In the genomic region with DNA sequence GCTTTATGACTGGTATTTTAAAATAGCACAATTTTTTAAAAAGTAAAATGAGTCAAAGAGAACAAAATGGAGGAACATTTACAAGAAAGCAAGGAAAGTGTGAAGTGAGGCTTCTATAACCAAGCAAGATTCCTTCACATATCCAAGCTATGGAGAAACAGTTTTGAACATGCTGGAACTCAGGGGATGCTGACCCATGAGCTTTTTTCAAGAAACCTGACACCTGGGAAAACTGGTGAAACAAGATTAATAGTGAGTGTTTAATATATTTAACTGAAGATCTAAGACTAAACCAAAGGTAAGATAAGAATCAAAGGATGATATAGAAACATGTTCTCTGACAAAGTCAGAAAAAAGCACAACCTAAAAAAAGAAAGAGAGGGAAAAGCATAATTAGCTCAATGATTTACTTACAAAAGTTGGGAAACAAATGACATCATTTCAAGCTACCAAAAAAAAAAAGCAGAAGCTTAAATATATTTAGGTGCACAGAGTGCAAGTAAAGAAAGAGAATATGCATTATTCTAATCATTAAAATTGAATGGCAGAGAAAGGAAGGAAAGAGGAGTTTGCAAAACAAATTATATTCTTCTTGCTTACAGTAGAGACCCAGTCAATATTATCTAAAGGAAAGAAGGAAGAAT, we compare ENCODE assay signal across 10 cellular contexts. TPM values are rescaled to one million over a fixed set of nuclear protein-coding genes. Genes with fewer than 3 reads are reported as not detected.
DNase-seq lines count a peak whose midpoint lies in the region; ATAC-seq, FAIRE-seq and TF ChIP-seq lines count a peak whose summit lies in the region.
"Had no signal": no experiment of that assay in that cellular context is flagged by ENCODE, and none has a peak within 500 bp of the region (broad histone marks: within the 10 kb centered on the region; RNA-seq: fewer than 3 reads in every experiment).

No MANE protein-coding gene starts in this region.

- no peaks in the 10 kb centered on the region for H3K36me3 ChIP-seq in Karpas-422 (ENCODE audit: insufficient read depth, low read length)
- H3K36me3 ChIP-seq in K562 (ENCODE audit: control insufficient read depth, insufficient read depth, low read length), result no peaks in the 10 kb centered on the region
- H3K36me3 ChIP-seq in neural progenitor cell, result no peaks in the 10 kb centered on the region
- H3K36me3 ChIP-seq: gastroesophageal sphincter had no signal

- TF ChIP-seq RAD21 in K562 (CRISPR knock-in tag; conservative IDR thresholded peaks at IDR 0.05 in 1 of 2, IDR thresholded peaks at IDR 0.05 in 1 of 2), result no peak

- POLR2A ChIA-PET in K562 (lab: Yijun Ruan, JAX), result interaction anchor here (1.4 kb wide), 1 partner anchor 45 kb away, joined by 6 read pairs; the partner anchor contains the start of genes MRPL32 and PSMA2

- in situ Hi-C loops in K562 (cut with MboI), result no loop called here

- no peak overlapping the region for H3K27ac ChIP-seq in Karpas-422 (ENCODE audit: low read length)
- H3K27ac ChIP-seq in K562 (ENCODE audit: extremely low read depth, low read depth, low read length), result no peak overlapping the region
- no peak overlapping the region for H3K27ac ChIP-seq in neural progenitor cell
- H3K27ac ChIP-seq: gastroesophageal sphincter had no signal

- peaks cover 22% of the 10 kb centered on the region for H3K4me1 Mint-ChIP-seq in neural progenitor cell

- no TSS peak for BruUV-seq in K562 (replicated peaks; lab: Mats Ljungman, UMichigan)

- H3K27me3 ChIP-seq in Karpas-422 (ENCODE audit: low read length) (no peaks in the 10 kb centered on the region), K562 (ENCODE audit: control insufficient read depth in 2 of 2, insufficient read depth in 2 of 2, low read length in 2 of 2) (no peaks in the 10 kb centered on the region), neural progenitor cell (no peaks in the 10 kb centered on the region)
- H3K27me3 ChIP-seq: gastroesophageal sphincter had no signal

- peak overlapping the region; percentile 53; the same call in 1 of the 2 replicates for H3K4me3 ChIP-seq in Karpas-422 (ENCODE audit: low read length)
- H3K4me3 ChIP-seq in K562, result no peak overlapping the region
- H3K4me3 ChIP-seq in neural progenitor cell, result peak overlapping the region; percentile 60

- H3K4me3 Mint-ChIP-seq in neural progenitor cell, result peak overlapping the region; percentile 89

- peak; percentile 14 for DNase-seq in DMS53 (lab: John Stamatoyannopoulos, UW)
- no peak for DNase-seq in DMS53 treated with DMSO at 0.1 percent for 48 hours (lab: John Stamatoyannopoulos, UW; ENCODE audit: unreplicated experiment)
- no peak for DNase-seq in Karpas-422
- DNase-seq in K562 (ENCODE audit: extremely low read depth in 1 of 4, low spot score in 3 of 4), result no peak
- no peak for DNase-seq in neural progenitor cell (ENCODE audit: low spot score)
- no peak for DNase-seq in H54 (ENCODE audit: insufficient read length, low spot score)
- DNase-seq: NCI-H2029 treated with DMSO at 0.1 percent for 48 hours had no signal

- no peaks in the 10 kb centered on the region for H3K9me3 ChIP-seq in Karpas-422 (ENCODE audit: low read length)
- no peaks in the 10 kb centered on the region for H3K9me3 ChIP-seq in K562 (replicated peaks; ENCODE audit: control insufficient read depth, insufficient read depth, low read depth, low read length)
- no peaks in the 10 kb centered on the region for H3K9me3 ChIP-seq in neural progenitor cell (ENCODE audit: low read depth)
- H3K9me3 ChIP-seq: gastroesophageal sphincter had no signal

- no peaks in the 10 kb centered on the region for H3K9me1 ChIP-seq in K562 (ENCODE audit: control insufficient read depth, insufficient read depth, low read length)

- TF ChIP-seq EP300 in K562 (IDR thresholded peaks at IDR 0.05; ENCODE audit: low read length), result no peak

- peaks cover 3% of the 10 kb centered on the region for H3K36me3 Mint-ChIP-seq in neural progenitor cell

- no peak overlapping the region for H3K27ac Mint-ChIP-seq in neural progenitor cell

- no peak overlapping the region for H2AFZ ChIP-seq in Karpas-422 (ENCODE audit: low read length)
- 0 out of 2 replicates have a peak overlapping the region, but pooled peaks have one; percentile 74 for H2AFZ ChIP-seq in K562 (ENCODE audit: low read depth, low read length)
- no peak overlapping the region for H2AFZ ChIP-seq in neural progenitor cell (replicated peaks)

- H4K20me1 ChIP-seq in Karpas-422 (ENCODE audit: insufficient read depth, low read depth, low read length), result no peaks in the 10 kb centered on the region
- H4K20me1 ChIP-seq in K562 (replicated peaks; ENCODE audit: control insufficient read depth, insufficient read depth, low read length), result no peaks in the 10 kb centered on the region
- no peaks in the 10 kb centered on the region for H4K20me1 ChIP-seq in neural progenitor cell (ENCODE audit: low read depth)

- peaks cover 3% of the 10 kb centered on the region for H3K9me3 Mint-ChIP-seq in neural progenitor cell

- H3K27me3 Mint-ChIP-seq in neural progenitor cell (ENCODE audit: insufficient read depth, low read depth), result peaks cover 5% of the 10 kb centered on the region

- TF ChIP-seq CTCF in K562 (IDR thresholded peaks at IDR 0.05 in 2 of 3, conservative IDR thresholded peaks at IDR 0.05 in 1 of 3; ENCODE audit: insufficient read depth in 2 of 3, low read depth in 1 of 3, low read length in 3 of 3), result no peak
- TF ChIP-seq CTCF in neural progenitor cell (IDR thresholded peaks at IDR 0.05), result no peak

- H3K9me2 ChIP-seq in Karpas-422 (replicated peaks; ENCODE audit: insufficient read depth, low read length), result no peaks in the 10 kb centered on the region

- H3K4me2 ChIP-seq in Karpas-422 (ENCODE audit: low read depth, low read length, poor library complexity, severe bottlenecking), result peak overlapping the region; percentile 49
- H3K4me2 ChIP-seq in K562 (ENCODE audit: insufficient read depth, low read length), result no peak overlapping the region
- peak overlapping the region; percentile 94 for H3K4me2 ChIP-seq in neural progenitor cell

- intact Hi-C loops in K562 (cut with micrococcal nuclease), result no loop called here

- FAIRE-seq in K562 (lab: Jason Lieb, UNC) (peak; percentile 23), H54 (lab: Jason Lieb, UNC) (no peak)

- peaks cover 39% of the 10 kb centered on the region for H3K4me1 ChIP-seq in Karpas-422 (ENCODE audit: low read length)
- peaks cover 3 to 27% of the 10 kb centered on the region in 2 experiments; a peak in 2 of 5 replicates for H3K4me1 ChIP-seq in K562 (replicated peaks in 1 of 2; ENCODE audit: control insufficient read depth in 2 of 2, insufficient read depth in 2 of 2, low read length in 2 of 2)
- H3K4me1 ChIP-seq in neural progenitor cell, result peaks cover 23% of the 10 kb centered on the region

- H3K79me2 ChIP-seq in Karpas-422 (ENCODE audit: low read length), result no peaks in the 10 kb centered on the region
- H3K79me2 ChIP-seq in K562 (ENCODE audit: control insufficient read depth, insufficient read depth, low read length), result no peaks in the 10 kb centered on the region
- no peaks in the 10 kb centered on the region for H3K79me2 ChIP-seq in neural progenitor cell (ENCODE audit: low read depth)

- CTCF ChIA-PET in K562 (lab: Yijun Ruan, JAX; ENCODE audit: low intra/inter-chr PET ratio), result no interaction called here

- ATAC-seq in K562, result no peak
- ATAC-seq in GM21786 (IDR thresholded peaks at IDR 0.05; ENCODE audit: unreplicated experiment), result no peak
- ATAC-seq in HG03159 (IDR thresholded peaks at IDR 0.05; ENCODE audit: unreplicated experiment), result no peak

- H3F3A ChIP-seq in neural progenitor cell (ENCODE audit: low read depth), result peaks cover 32% of the 10 kb centered on the region

- TF ChIP-seq POLR2A in K562 (conservative IDR thresholded peaks at IDR 0.05) (no peak), H54 (IDR thresholded peaks at IDR 0.05; ENCODE audit: low read depth, low read length) (no peak)

- no peak overlapping the region for H3K9ac ChIP-seq in Karpas-422 (ENCODE audit: low read length)
- no peak overlapping the region for H3K9ac ChIP-seq in K562 (ENCODE audit: insufficient read depth in 1 of 2, low read depth in 2 of 2, low read length in 2 of 2)
- H3K9ac ChIP-seq in neural progenitor cell, result no peak overlapping the region

RNA-seq across cellular contexts. Expression of gene C7orf25, which starts 24.9 kb away (rescaled TPM):
- 1.1 and 1.8 TPM in 2 replicates for total RNA-seq in Karpas-422 (2014; rRNA removed; shearing (Covaris generic); ENCODE audit: low replicate concordance)
- total RNA-seq in K562 (2011; cell fraction: chromatin; rRNA removed; ENCODE audit: low replicate concordance), result 6.8 and 19.1 TPM in 2 replicates
- 2.8 and 5.7 TPM in 2 replicates for total RNA-seq in K562 (2011; cell fraction: nucleolus; rRNA removed)
- 5.9 and 12.0 TPM in 2 replicates for total RNA-seq in K562 (2011; cell fraction: nucleoplasm; rRNA removed)
- total RNA-seq in K562 (2014; rRNA removed) (1.2 and 1.9 TPM in 2 replicates), K562 (2014; rRNA removed; fragmentation: Illumina TruSeq; extraction: Trizol) (2.9 TPM in 2 replicates), K562 (2015; rRNA removed; fragmentation: Illumina TruSeq; extraction: Trizol) (2.0 and 2.3 TPM in 2 replicates), K562 (2021) (3.4 and 4.4 TPM in 2 replicates), neural progenitor cell (ENCODE audit: low replicate concordance) (6.4 and 8.6 TPM in 2 replicates)
- polyA plus RNA-seq in K562 (2011; rRNA removed) (3.0 and 4.7 TPM in 2 replicates), K562 (2014; fragmentation: Illumina TruSeq; extraction: Trizol) (1.8 and 2.7 TPM in 2 replicates), K562 (2014; fragmentation: Nextera tagmentation; extraction: Ambion mirVana) (1 to 10 TPM; 1.3 to 1.9 TPM), K562 (2014; rRNA removed) (1.3 and 5.5 TPM in 2 replicates)
- polyA plus RNA-seq in K562 (2011; cell fraction: cytosol; rRNA removed), result 1.4 and 2.1 TPM in 2 replicates
- polyA plus RNA-seq in K562 (2011; cell fraction: nucleus; rRNA removed), result 2.0 and 3.2 TPM in 2 replicates
- polyA plus RNA-seq in K562 (2012), result 2.2 and 3.1 TPM in 2 replicates
- 3.3 and 5.8 TPM in 2 replicates for polyA minus RNA-seq in K562 (2011; rRNA and poly(A)+ RNA removed)
- polyA minus RNA-seq in K562 (2011; cell fraction: cytosol; rRNA and poly(A)+ RNA removed), result 0.55 and 1.4 TPM in 2 replicates
- polyA minus RNA-seq in K562 (2011; cell fraction: nucleus; rRNA and poly(A)+ RNA removed), result 8.8 and 16.8 TPM in 2 replicates

RNA-seq across cellular contexts. Expression of gene PSMA2, which starts 45.0 kb away (rescaled TPM):
- total RNA-seq in Karpas-422 (2014; rRNA removed; shearing (Covaris generic); ENCODE audit: low replicate concordance), result 13.2 and 97.1 TPM in 2 replicates
- total RNA-seq in K562 (2011; cell fraction: chromatin; rRNA removed; ENCODE audit: low replicate concordance), result 16.0 and 45.2 TPM in 2 replicates
- total RNA-seq in K562 (2011; cell fraction: nucleolus; rRNA removed), result 15.5 and 16.6 TPM in 2 replicates
- 32.4 and 41.8 TPM in 2 replicates for total RNA-seq in K562 (2011; cell fraction: nucleoplasm; rRNA removed)
- total RNA-seq in K562 (2014; rRNA removed) (88.7 and 91.7 TPM in 2 replicates), K562 (2014; rRNA removed; fragmentation: Illumina TruSeq; extraction: Trizol) (274 and 308 TPM in 2 replicates), K562 (2015; rRNA removed; fragmentation: Illumina TruSeq; extraction: Trizol) (149 and 162 TPM in 2 replicates), K562 (2021) (184 and 200 TPM in 2 replicates), neural progenitor cell (ENCODE audit: low replicate concordance) (178 and 316 TPM in 2 replicates)
- polyA plus RNA-seq in K562 (2011; rRNA removed) (291 and 412 TPM in 2 replicates), K562 (2014; fragmentation: Illumina TruSeq; extraction: Trizol) (145 and 154 TPM in 2 replicates), K562 (2014; fragmentation: Nextera tagmentation; extraction: Ambion mirVana) (1,000 to 10,000 TPM in 1 of 2 experiments, 100 to 1,000 TPM in 1; 887 to 1,070 TPM), K562 (2014; rRNA removed) (174 and 213 TPM in 2 replicates)
- 71.1 and 145 TPM in 2 replicates for polyA plus RNA-seq in K562 (2011; cell fraction: cytosol; rRNA removed)
- 26.1 and 65.3 TPM in 2 replicates for polyA plus RNA-seq in K562 (2011; cell fraction: nucleus; rRNA removed)
- 198 and 258 TPM in 2 replicates for polyA plus RNA-seq in K562 (2012)
- 94.8 and 103 TPM in 2 replicates for polyA minus RNA-seq in K562 (2011; rRNA and poly(A)+ RNA removed)
- polyA minus RNA-seq in K562 (2011; cell fraction: cytosol; rRNA and poly(A)+ RNA removed), result 52.1 and 55.2 TPM in 2 replicates
- polyA minus RNA-seq in K562 (2011; cell fraction: nucleus; rRNA and poly(A)+ RNA removed), result 12.5 and 19.8 TPM in 2 replicates

RNA-seq across cellular contexts. Expression of gene MRPL32, which starts 45.2 kb away (rescaled TPM):
- 41.6 and 67.6 TPM in 2 replicates for total RNA-seq in Karpas-422 (2014; rRNA removed; shearing (Covaris generic); ENCODE audit: low replicate concordance)
- 39.3 and 104 TPM in 2 replicates for total RNA-seq in K562 (2011; cell fraction: chromatin; rRNA removed; ENCODE audit: low replicate concordance)
- 27.3 and 33.6 TPM in 2 replicates for total RNA-seq in K562 (2011; cell fraction: nucleolus; rRNA removed)
- total RNA-seq in K562 (2011; cell fraction: nucleoplasm; rRNA removed), result 59.0 and 64.3 TPM in 2 replicates
- 104 and 111 TPM in 2 replicates for total RNA-seq in K562 (2014; rRNA removed)
- total RNA-seq in K562 (2014; rRNA removed; fragmentation: Illumina TruSeq; extraction: Trizol), result 138 and 139 TPM in 2 replicates
- total RNA-seq in K562 (2015; rRNA removed; fragmentation: Illumina TruSeq; extraction: Trizol), result 109 and 120 TPM in 2 replicates
- 75.5 and 86.0 TPM in 2 replicates for total RNA-seq in K562 (2021)
- 95.4 and 113 TPM in 2 replicates for polyA plus RNA-seq in K562 (2011; rRNA removed)
- polyA plus RNA-seq in K562 (2011; cell fraction: cytosol; rRNA removed), result 38.5 and 52.8 TPM in 2 replicates
- 86.8 and 172 TPM in 2 replicates for polyA plus RNA-seq in K562 (2011; cell fraction: nucleus; rRNA removed)
- polyA plus RNA-seq in K562 (2012), result 48.6 and 76.2 TPM in 2 replicates
- polyA plus RNA-seq in K562 (2014; fragmentation: Illumina TruSeq; extraction: Trizol), result 134 and 140 TPM in 2 replicates
- 100 to 1,000 TPM; 341 to 351 TPM for polyA plus RNA-seq in K562 (2014; fragmentation: Nextera tagmentation; extraction: Ambion mirVana)
- polyA plus RNA-seq in K562 (2014; rRNA removed), result 145 and 162 TPM in 2 replicates
- polyA minus RNA-seq in K562 (2011; rRNA and poly(A)+ RNA removed), result 44.0 and 49.0 TPM in 2 replicates
- polyA minus RNA-seq in K562 (2011; cell fraction: cytosol; rRNA and poly(A)+ RNA removed), result 16.0 and 20.2 TPM in 2 replicates
- polyA minus RNA-seq in K562 (2011; cell fraction: nucleus; rRNA and poly(A)+ RNA removed), result 22.1 and 46.5 TPM in 2 replicates
- total RNA-seq in neural progenitor cell (ENCODE audit: low replicate concordance), result 76.5 and 133 TPM in 2 replicates
